In genomic region chr1:36208978-36209708, GRCh38 we compare ENCODE assay signal across 1 cellular context.
TF ChIP-seq lines count a peak whose summit lies in the region.

No MANE protein-coding gene starts in this region.

TF ChIP-seq in A549, 52 proteins besides CTCF, POLR2A, EP300 and RAD21 (continued from another document):
- no peak for TF ChIP-seq HDAC2 (IDR thresholded peaks at IDR 0.05)
- no peak for TF ChIP-seq NPAS2 (CRISPR knock-in tag; IDR thresholded peaks at IDR 0.05; ENCODE audit: borderline replicate concordance)
- TF ChIP-seq RFX5 (IDR thresholded peaks at IDR 0.05), result no peak
- no peak for TF ChIP-seq RCOR1 (IDR thresholded peaks at IDR 0.05; ENCODE audit: low read depth, low read length)
- no peak for TF ChIP-seq HOXB13 (CRISPR knock-in tag; IDR thresholded peaks at IDR 0.05; ENCODE audit: low read depth)
- no peak for TF ChIP-seq HES2 (IDR thresholded peaks at IDR 0.05)
- no peak for TF ChIP-seq ZFP36 (IDR thresholded peaks at IDR 0.05; ENCODE audit: borderline replicate concordance, partially characterized antibody)
- no peak for TF ChIP-seq BCL3 (IDR thresholded peaks at IDR 0.05)
- TF ChIP-seq CHD2 (IDR thresholded peaks at IDR 0.05; ENCODE audit: low read length, partially characterized antibody), result no peak
- no peak for TF ChIP-seq CBX2 (IDR thresholded peaks at IDR 0.05; ENCODE audit: borderline replicate concordance, low read depth)
- TF ChIP-seq E2F6 (IDR thresholded peaks at IDR 0.05; ENCODE audit: borderline replicate concordance, low read depth), result no peak
- no peak for TF ChIP-seq HEYL (CRISPR knock-in tag; IDR thresholded peaks at IDR 0.05)
- TF ChIP-seq JUN (IDR thresholded peaks at IDR 0.05), result no peak
- TF ChIP-seq HOXA7 (CRISPR knock-in tag; IDR thresholded peaks at IDR 0.05), result no peak
- no peak for TF ChIP-seq RARB (CRISPR knock-in tag; IDR thresholded peaks at IDR 0.05)
